15 cellular contexts compared by ENCODE assay signal in the genomic region with DNA sequence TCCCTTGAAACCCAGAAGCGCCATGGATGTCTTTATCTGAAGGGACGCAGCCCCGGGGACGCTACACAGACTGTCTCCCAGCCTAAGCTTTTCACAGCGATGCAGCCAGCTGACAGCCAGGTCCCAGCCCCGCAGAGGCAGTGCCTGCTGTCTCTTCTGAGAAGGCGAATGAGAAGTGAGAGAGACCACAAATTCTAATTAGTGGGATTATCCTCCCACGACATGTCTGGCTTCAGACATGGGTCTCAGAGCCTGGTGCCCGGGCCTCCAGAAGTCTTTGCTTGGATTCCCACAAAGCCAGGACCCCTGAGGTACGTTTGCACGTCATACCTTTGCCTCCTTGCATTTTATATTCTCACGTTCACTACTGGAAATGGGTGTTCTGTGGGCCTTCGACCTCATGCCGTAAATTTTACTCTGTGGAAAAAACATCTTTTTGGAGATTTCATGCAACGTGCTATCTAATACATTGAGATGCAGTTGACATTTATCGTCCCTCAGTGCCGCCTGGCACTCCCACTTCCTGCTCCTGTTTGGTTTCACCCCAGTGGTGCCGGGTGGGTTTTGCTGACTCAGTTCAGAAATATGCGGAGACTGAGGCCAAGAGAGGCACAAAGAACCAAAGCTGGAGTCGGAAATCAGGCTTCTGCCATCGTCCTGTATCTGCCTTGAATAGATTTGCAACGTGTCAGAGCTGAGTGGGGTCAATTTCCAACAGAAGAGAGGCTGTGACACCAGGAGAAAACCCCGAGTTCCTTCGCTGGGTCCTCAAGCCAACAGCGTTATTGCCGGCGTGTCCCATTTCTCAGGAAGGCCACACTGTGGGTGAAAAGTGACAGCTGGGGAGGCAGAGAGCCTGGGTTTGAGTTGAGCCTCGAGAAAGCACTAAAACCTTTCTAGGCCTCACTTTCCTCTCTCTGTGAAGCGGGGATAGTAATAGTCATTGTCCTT.
DNase-seq lines count a peak whose midpoint lies in the region; ATAC-seq lines count a peak whose summit lies in the region.
"Had no signal": no experiment of that assay in that cellular context is flagged by ENCODE, and none has a peak within 500 bp of the region (broad histone marks: within the 10 kb centered on the region; RNA-seq: fewer than 3 reads in every experiment).

No MANE protein-coding gene starts in this region.

- no peaks in the 10 kb centered on the region for H3K36me3 ChIP-seq in mesodermal cell (ENCODE audit: control insufficient read depth, insufficient read depth, low read length)

- H3K27ac ChIP-seq in mesodermal cell (ENCODE audit: low read depth, low read length, severe bottlenecking), result peak overlapping the region; percentile 91
- H3K27ac ChIP-seq: coronary artery, HL-60 had no signal

- ATAC-seq in GM19395 (IDR thresholded peaks at IDR 0.05; ENCODE audit: unreplicated experiment) (no peak), GM18502 (IDR thresholded peaks at IDR 0.05; ENCODE audit: poor library complexity, unreplicated experiment) (no peak)
- ATAC-seq: CD8-positive, alpha-beta T cell had no signal

- H3K9me3 ChIP-seq in mesodermal cell (ENCODE audit: control insufficient read depth, low read length), result no peaks in the 10 kb centered on the region

- no peak overlapping the region for H3K4me3 ChIP-seq in mesodermal cell (ENCODE audit: extremely low read depth, insufficient read depth, low read length, poor library complexity, severe bottlenecking)
- H3K4me3 ChIP-seq: coronary artery had no signal

- peaks cover 24% of the 10 kb centered on the region for H3K4me1 ChIP-seq in mesodermal cell (ENCODE audit: control insufficient read depth, insufficient read depth, low read length, poor library complexity, severe bottlenecking)

- DNase-seq in EH (ENCODE audit: low read depth), result peak; percentile 85
- DNase-seq in NCI-H526 (lab: John Stamatoyannopoulos, UW), result peak; percentile 57 to 80
- peak; percentile 46 for DNase-seq in dedifferentiated amniotic fluid mesenchymal stem cell (ENCODE audit: extremely low spot score)
- DNase-seq in activated gamma-delta T cell treated with Interleukin-2 at 50 U/mL for 16 hours, result no peak
- no peak for DNase-seq in NCI-H1694 (lab: John Stamatoyannopoulos, UW)
- DNase-seq: activated T-cell treated with anti-CD3 and anti-CD28 coated beads, Interleukin-2, amount 50 U/mL, for 48 hours; CD8-positive, alpha-beta T cell; hippocampal formation; NCI-H146; stimulated activated naive CD4-positive, alpha-beta T cell had no signal

- WGBS in mesodermal cell (ENCODE audit: insufficient coverage in 2 of 2), 2 experiments, result 56 to 63% methylated on average over 27 of the region's 29 CpGs

Comparison
In these comparisons a context has a peak if more than half of its experiments do, and no peak if none do; other contexts are left out.
1. DNase-seq: peak in EH (single experiment), NCI-H526 (2 of 2) and dedifferentiated amniotic fluid mesenchymal stem cell (single experiment); none in activated gamma-delta T cell treated with Interleukin-2 at 50 U/mL for 16 hours (single experiment) and NCI-H1694 (single experiment).